In the genomic region with DNA sequence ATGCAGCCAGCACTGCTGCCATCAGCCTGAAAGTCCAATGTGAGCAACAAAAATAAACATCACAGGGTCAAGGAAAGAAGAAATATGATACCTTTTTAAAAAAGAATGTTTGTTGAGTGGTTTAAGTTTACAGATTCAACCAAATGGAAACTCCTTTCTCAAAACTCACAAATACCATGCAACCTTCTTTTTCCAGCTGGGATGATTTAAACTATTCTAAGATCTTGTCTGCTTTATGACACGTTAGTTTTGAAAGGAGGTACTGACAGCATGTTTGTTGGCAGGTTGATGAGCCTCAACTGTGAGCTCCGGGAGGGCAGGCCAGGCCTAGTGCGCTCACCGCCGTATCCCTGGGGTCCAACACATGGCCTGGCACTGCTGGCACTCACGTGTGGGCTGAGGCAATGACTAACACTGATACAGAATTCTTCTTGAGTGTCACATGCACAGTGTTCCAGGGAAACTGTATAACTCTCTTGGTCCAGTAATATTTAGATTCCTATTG, we compare ENCODE assay signal across 1 cellular context.
TF ChIP-seq lines count a peak whose summit lies in the region.

No MANE protein-coding gene starts in this region.

TF ChIP-seq in SK-N-SH, 30 proteins besides CTCF, POLR2A, EP300 and RAD21 (continued from another document):
- TF ChIP-seq, protein P1, sequence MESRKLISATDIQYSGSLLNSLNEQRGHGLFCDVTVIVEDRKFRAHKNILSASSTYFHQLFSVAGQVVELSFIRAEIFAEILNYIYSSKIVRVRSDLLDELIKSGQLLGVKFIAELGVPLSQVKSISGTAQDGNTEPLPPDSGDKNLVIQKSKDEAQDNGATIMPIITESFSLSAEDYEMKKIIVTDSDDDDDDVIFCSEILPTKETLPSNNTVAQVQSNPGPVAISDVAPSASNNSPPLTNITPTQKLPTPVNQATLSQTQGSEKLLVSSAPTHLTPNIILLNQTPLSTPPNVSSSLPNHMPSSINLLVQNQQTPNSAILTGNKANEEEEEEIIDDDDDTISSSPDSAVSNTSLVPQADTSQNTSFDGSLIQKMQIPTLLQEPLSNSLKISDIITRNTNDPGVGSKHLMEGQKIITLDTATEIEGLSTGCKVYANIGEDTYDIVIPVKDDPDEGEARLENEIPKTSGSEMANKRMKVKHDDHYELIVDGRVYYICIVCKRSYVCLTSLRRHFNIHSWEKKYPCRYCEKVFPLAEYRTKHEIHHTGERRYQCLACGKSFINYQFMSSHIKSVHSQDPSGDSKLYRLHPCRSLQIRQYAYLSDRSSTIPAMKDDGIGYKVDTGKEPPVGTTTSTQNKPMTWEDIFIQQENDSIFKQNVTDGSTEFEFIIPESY (IDR thresholded peaks at IDR 0.05; ENCODE audit: borderline replicate concordance, low read depth): 0 out of 2 replicates have a peak, but pooled peaks have one; percentile 35
- TF ChIP-seq JUND (IDR thresholded peaks at IDR 0.05) (0 out of 2 replicates have a peak, but pooled peaks have one; percentile 19), RCOR1 (IDR thresholded peaks at IDR 0.05; ENCODE audit: low read length) (no peak), TCF12 (IDR thresholded peaks at IDR 0.05) (peak; percentile 85), POLR2AphosphoS5 (IDR thresholded peaks at IDR 0.05; ENCODE audit: low read depth, low read length) (0 out of 2 replicates have a peak, but pooled peaks have one; percentile 15), FOXM1 (IDR thresholded peaks at IDR 0.05; ENCODE audit: low read depth) (peak; percentile 31; the same call in 1 of the 2 replicates), TAF1 (IDR thresholded peaks at IDR 0.05; ENCODE audit: borderline replicate concordance, low read depth, low read length) (no peak), TEAD4 (IDR thresholded peaks at IDR 0.05; ENCODE audit: borderline replicate concordance, insufficient read depth) (no peak), ELF1 (IDR thresholded peaks at IDR 0.05) (no peak), GABPA (IDR thresholded peaks at IDR 0.05; ENCODE audit: low read depth) (no peak), FOXJ3 (CRISPR knock-in tag; IDR thresholded peaks at IDR 0.05) (no peak), MEF2A (IDR thresholded peaks at IDR 0.05; ENCODE audit: borderline replicate concordance, low read depth) (no peak), CHD2 (IDR thresholded peaks at IDR 0.05; ENCODE audit: low read length, partially characterized antibody) (no peak), RFX5 (IDR thresholded peaks at IDR 0.05; ENCODE audit: low read length) (no peak)
- TF ChIP-seq, protein P2, sequence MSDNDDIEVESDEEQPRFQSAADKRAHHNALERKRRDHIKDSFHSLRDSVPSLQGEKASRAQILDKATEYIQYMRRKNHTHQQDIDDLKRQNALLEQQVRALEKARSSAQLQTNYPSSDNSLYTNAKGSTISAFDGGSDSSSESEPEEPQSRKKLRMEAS (IDR thresholded peaks at IDR 0.05; ENCODE audit: low read depth): peak; percentile 96
- TF ChIP-seq, protein P3, sequence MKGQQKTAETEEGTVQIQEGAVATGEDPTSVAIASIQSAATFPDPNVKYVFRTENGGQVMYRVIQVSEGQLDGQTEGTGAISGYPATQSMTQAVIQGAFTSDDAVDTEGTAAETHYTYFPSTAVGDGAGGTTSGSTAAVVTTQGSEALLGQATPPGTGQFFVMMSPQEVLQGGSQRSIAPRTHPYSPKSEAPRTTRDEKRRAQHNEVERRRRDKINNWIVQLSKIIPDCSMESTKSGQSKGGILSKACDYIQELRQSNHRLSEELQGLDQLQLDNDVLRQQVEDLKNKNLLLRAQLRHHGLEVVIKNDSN (IDR thresholded peaks at IDR 0.05; ENCODE audit: borderline replicate concordance, low read depth): peak; percentile 70; the same call in 1 of the 2 replicates
- TF ChIP-seq, protein P4, sequence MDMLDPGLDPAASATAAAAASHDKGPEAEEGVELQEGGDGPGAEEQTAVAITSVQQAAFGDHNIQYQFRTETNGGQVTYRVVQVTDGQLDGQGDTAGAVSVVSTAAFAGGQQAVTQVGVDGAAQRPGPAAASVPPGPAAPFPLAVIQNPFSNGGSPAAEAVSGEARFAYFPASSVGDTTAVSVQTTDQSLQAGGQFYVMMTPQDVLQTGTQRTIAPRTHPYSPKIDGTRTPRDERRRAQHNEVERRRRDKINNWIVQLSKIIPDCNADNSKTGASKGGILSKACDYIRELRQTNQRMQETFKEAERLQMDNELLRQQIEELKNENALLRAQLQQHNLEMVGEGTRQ (IDR thresholded peaks at IDR 0.05; ENCODE audit: borderline replicate concordance, low read depth, low read length): 0 out of 2 replicates have a peak, but pooled peaks have one; percentile 2
